In genomic region chr2:24924266-24924665, GRCh38 we compare ENCODE assay signal across 20 cellular contexts. TPM values are rescaled to one million over a fixed set of nuclear protein-coding genes. Genes with fewer than 3 reads are reported as not detected.
DNase-seq lines count a peak whose midpoint lies in the region; ATAC-seq, FAIRE-seq and TF ChIP-seq lines count a peak whose summit lies in the region.
"Had no signal": no experiment of that assay in that cellular context is flagged by ENCODE, and none has a peak within 500 bp of the region (broad histone marks: within the 10 kb centered on the region; RNA-seq: fewer than 3 reads in every experiment).

No MANE protein-coding gene starts in this region.

- H3K9me3 Mint-ChIP-seq in WTC11 = no peaks in the 10 kb centered on the region
- H3K9me3 Mint-ChIP-seq: CD8-positive, alpha-beta T cell; H9 had no signal

- H4K8ac ChIP-seq in H1 (ENCODE audit: extremely low read depth, insufficient read depth, low read length) = no peak overlapping the region

- no peak overlapping the region for H3K27ac Mint-ChIP-seq in WTC11
- H3K27ac Mint-ChIP-seq: B cell; CD8-positive, alpha-beta T cell had no signal

- H4K91ac ChIP-seq in H1 (replicated peaks; ENCODE audit: insufficient read length, low read length) = no peak overlapping the region

- H3K9me1 ChIP-seq in K562 (ENCODE audit: control insufficient read depth, insufficient read depth, low read length) = no peaks in the 10 kb centered on the region

- no peaks in the 10 kb centered on the region for H3K27me3 ChIP-seq in K562 (ENCODE audit: control insufficient read depth in 2 of 2, insufficient read depth in 2 of 2, low read length in 2 of 2)
- peaks cover 0 to 3% (median 0%) of the 10 kb centered on the region in 4 experiments; a peak in 4 of 7 replicates for H3K27me3 ChIP-seq in H1 (replicated peaks in 1 of 4; ENCODE audit: control insufficient read depth in 3 of 4, extremely low read depth in 1 of 4, insufficient read depth in 3 of 4, low read length in 3 of 4)
- H3K27me3 ChIP-seq in spleen (replicated peaks in 1 of 7) = peaks cover 0 to 26% (median 0%) of the 10 kb centered on the region in 7 donors
- H3K27me3 ChIP-seq: BLaER1 had no signal

- intact Hi-C loops in K562 (cut with micrococcal nuclease) (loop anchor here (5.0 kb wide), 1 partner anchor 48 kb away; the partner anchor contains the start of gene DNAJC27), spleen (cut with DNase I; ENCODE audit: low total_unique reads) (no loop called here)

- no peak overlapping the region for H3K18ac ChIP-seq in H1 (ENCODE audit: extremely low read depth, low read length)

- peak overlapping the region; percentile 75; the same call in 1 of the 2 replicates for H2BK12ac ChIP-seq in H1 (ENCODE audit: low read depth, low read length)

- H3K27me3 Mint-ChIP-seq in WTC11 (ENCODE audit: low read depth) = peaks cover 3% of the 10 kb centered on the region; the same call in 1 of the 2 replicates

- no peak for TF ChIP-seq CTCF in WTC11 (IDR thresholded peaks at IDR 0.05)
- no peak for TF ChIP-seq CTCF in K562 (IDR thresholded peaks at IDR 0.05 in 2 of 3, conservative IDR thresholded peaks at IDR 0.05 in 1 of 3; ENCODE audit: insufficient read depth in 2 of 3, low read depth in 1 of 3, low read length in 3 of 3)
- TF ChIP-seq CTCF in H1 (IDR thresholded peaks at IDR 0.05; ENCODE audit: control extremely low read depth in 1 of 3, insufficient read depth in 1 of 3, low read depth in 1 of 3, low read length in 3 of 3) = no peak
- TF ChIP-seq CTCF in spleen (IDR thresholded peaks at IDR 0.05 in 8 of 11, conservative IDR thresholded peaks at IDR 0.05 in 3 of 11) = no peak

- H3K79me2 ChIP-seq in K562 (ENCODE audit: control insufficient read depth, insufficient read depth, low read length) (peaks cover 3% of the 10 kb centered on the region), H1 (ENCODE audit: control insufficient read depth in 1 of 2, insufficient read depth in 2 of 2, low read length in 2 of 2) (peaks cover 0 to 4% of the 10 kb centered on the region in 2 experiments; a peak in 1 of 4 replicates)

- H3K27ac ChIP-seq in K562 (ENCODE audit: extremely low read depth, low read depth, low read length) (no peak overlapping the region), H1 (ENCODE audit: low read depth, low read length) (no peak overlapping the region), spleen (no peak overlapping the region)
- H3K27ac ChIP-seq: BLaER1, C4-2B, GM23248 had no signal

- DNase-seq in WTC11 (ENCODE audit: low spot score) = peak; percentile 4
- no peak for DNase-seq in K562 (ENCODE audit: extremely low read depth in 1 of 4, low spot score in 3 of 4)
- no peak for DNase-seq in H1 (ENCODE audit: low read depth in 1 of 2, low spot score in 2 of 2)
- DNase-seq in spleen = peak; percentile 57
- DNase-seq in GM12892 (ENCODE audit: insufficient read length) = no peak
- DNase-seq in NCI-H2227 (lab: John Stamatoyannopoulos, UW; ENCODE audit: unreplicated experiment) = no peak
- DNase-seq in stimulated activated CD4-positive, alpha-beta T cell treated with anti-CD3 and anti-CD28 coated beads, Interleukin-4, amount 100 ng/mL, for 4 hours = no peak
- DNase-seq: Caco-2; CD4-positive, CD25-positive, alpha-beta regulatory T cell; CD8-positive, alpha-beta T cell; DMS153; DND-41; GM23248; H9 had no signal

- no peak overlapping the region for H2BK20ac ChIP-seq in H1 (ENCODE audit: low read length)

- no peaks in the 10 kb centered on the region for H3K36me3 Mint-ChIP-seq in WTC11
- H3K36me3 Mint-ChIP-seq: CD4-positive, CD25-positive, alpha-beta regulatory T cell had no signal

- no peaks in the 10 kb centered on the region for H4K20me1 ChIP-seq in K562 (replicated peaks; ENCODE audit: control insufficient read depth, insufficient read depth, low read length)
- no peaks in the 10 kb centered on the region for H4K20me1 ChIP-seq in H1 (replicated peaks in 1 of 2; ENCODE audit: control insufficient read depth in 1 of 2, insufficient read depth in 2 of 2, low read length in 2 of 2)
- H4K20me1 ChIP-seq: BLaER1 had no signal

- H3K23me2 ChIP-seq in H1 (ENCODE audit: low read depth, low read length) = peaks cover 13% of the 10 kb centered on the region

- no peak overlapping the region for H2BK120ac ChIP-seq in H1 (replicated peaks; ENCODE audit: low read depth, low read length)

- H3K36me3 ChIP-seq in K562 (ENCODE audit: control insufficient read depth, insufficient read depth, low read length) = no peaks in the 10 kb centered on the region; the same call in 2 of the 3 replicates
- H3K36me3 ChIP-seq in H1 (ENCODE audit: control insufficient read depth in 2 of 4, insufficient read depth in 4 of 4, low read length in 3 of 4) = no peaks in the 10 kb centered on the region; a peak in 1 of 8 replicates
- H3K36me3 ChIP-seq in spleen = no peaks in the 10 kb centered on the region
- H3K36me3 ChIP-seq: BLaER1 had no signal

- H3K14ac ChIP-seq in H1 (ENCODE audit: insufficient read length) = no peak overlapping the region

- H3K23ac ChIP-seq in H1 (ENCODE audit: insufficient read length) = no peak overlapping the region

- peak overlapping the region; percentile 73; the same call in 1 of the 2 replicates for H2AFZ ChIP-seq in K562 (ENCODE audit: low read depth, low read length)
- H2AFZ ChIP-seq in H1 (ENCODE audit: low read length) = no peak overlapping the region
- H2AFZ ChIP-seq: GM23248 had no signal

- in situ Hi-C loops in K562 (cut with MboI) = no loop called here

- ATAC-seq in WTC11 = no peak
- no peak for ATAC-seq in K562
- ATAC-seq: CD8-positive, alpha-beta T cell; HCT116 had no signal

- no peak for TF ChIP-seq EP300 in K562 (IDR thresholded peaks at IDR 0.05; ENCODE audit: low read length)
- no peak for TF ChIP-seq EP300 in H1 (IDR thresholded peaks at IDR 0.05; ENCODE audit: borderline replicate concordance in 1 of 2, low read depth in 2 of 2, low read length in 2 of 2)

- no peak overlapping the region for H2BK5ac ChIP-seq in H1 (ENCODE audit: low read depth, low read length)

- H3K4me2 ChIP-seq in K562 (ENCODE audit: insufficient read depth, low read length) = no peak overlapping the region
- no peak overlapping the region for H3K4me2 ChIP-seq in H1 (ENCODE audit: insufficient read depth in 1 of 2, low read depth in 2 of 2, low read length in 2 of 2)

- no TSS peak for BruUV-seq in K562 (replicated peaks; lab: Mats Ljungman, UMichigan)

- TF ChIP-seq RAD21 in K562 (CRISPR knock-in tag; conservative IDR thresholded peaks at IDR 0.05 in 1 of 2, IDR thresholded peaks at IDR 0.05 in 1 of 2) (no peak), H1 (IDR thresholded peaks at IDR 0.05 in 1 of 2, conservative IDR thresholded peaks at IDR 0.05 in 1 of 2; ENCODE audit: low read depth in 2 of 2, low read length in 2 of 2) (no peak)

- H2BK15ac ChIP-seq in H1 (ENCODE audit: low read length) = 0 out of 2 replicates have a peak overlapping the region, but pooled peaks have one; percentile 16

- POLR2A ChIA-PET in WTC11 (lab: Charles Lee) (no interaction called here), K562 (lab: Yijun Ruan, JAX) (interaction anchor here (0.6 kb wide), 1 partner anchor 258 kb away, joined by 3 read pairs; no protein-coding TSS in a partner anchor), H1 (lab: Charles Lee; ENCODE audit: partially characterized antibody) (interaction anchor here (1.0 to 1.1 kb wide), 2 partner anchors 10 to 11 kb away, joined by 3 to 4 read pairs; no protein-coding TSS in a partner anchor)

- TF ChIP-seq POLR2A in K562 (conservative IDR thresholded peaks at IDR 0.05) (no peak), H1 (IDR thresholded peaks at IDR 0.05; ENCODE audit: control extremely low read depth in 1 of 2, low read depth in 2 of 2, low read length in 2 of 2) (no peak), spleen (IDR thresholded peaks at IDR 0.05) (no peak), GM12892 (IDR thresholded peaks at IDR 0.05; ENCODE audit: low read depth, low read length) (no peak)

- WGBS in K562 (ENCODE audit: insufficient coverage, low coverage, missing lambda C conversion rate) = 78% methylated on average over 5 of the region's 5 CpGs
- WGBS in H1 (ENCODE audit: extremely low coverage in 1 of 2, insufficient coverage in 1 of 2, insufficient read length in 1 of 2, insufficient replicate concordance in 2 of 2, low coverage in 1 of 2, low lambda C conversion rate in 2 of 2, missing lambda C conversion rate in 1 of 2), 2 experiments = 78% methylated on average over 5 of the region's 5 CpGs; no CpG with 5 or more reads in 1 of the 2 experiments
- WGBS in spleen, 5 donors = 89 to 98% (median 95%) methylated on average over 3 to 5 of the region's 5 CpGs; no CpG with 5 or more reads in 1 of the 5 donors

- no peak overlapping the region for H3K4me3 ChIP-seq in K562
- no peak overlapping the region for H3K4me3 ChIP-seq in H1 (ENCODE audit: extremely low read depth in 1 of 4, insufficient read depth in 2 of 4, low read depth in 3 of 4, low read length in 4 of 4)
- no peak overlapping the region for H3K4me3 ChIP-seq in spleen
- H3K4me3 ChIP-seq: BLaER1, GM23248 had no signal

- H3K4me3 Mint-ChIP-seq in WTC11 = no peak overlapping the region
- H3K4me3 Mint-ChIP-seq: B cell; CD8-positive, alpha-beta T cell; H9 had no signal

- FAIRE-seq in K562 (lab: Jason Lieb, UNC) = no peak
- FAIRE-seq in H1 (lab: Jason Lieb, UNC) = no peak
- no peak for FAIRE-seq in GM12892 (lab: Jason Lieb, UNC)
- FAIRE-seq: G401.6, GM19239 had no signal

- peak overlapping the region in 1 of 2 experiments; percentile 73; a peak in 1 of 4 replicates for H3K9ac ChIP-seq in K562 (ENCODE audit: insufficient read depth in 1 of 2, low read depth in 2 of 2, low read length in 2 of 2)
- H3K9ac ChIP-seq in H1 (replicated peaks in 1 of 4; ENCODE audit: extremely low read depth in 1 of 4, low read depth in 3 of 4, low read length in 3 of 4) = no peak overlapping the region
- H3K9ac ChIP-seq: BLaER1, GM23248 had no signal

- no peak overlapping the region for H3K4ac ChIP-seq in H1 (replicated peaks; ENCODE audit: insufficient read length, low read depth, low read length)

- H3K56ac ChIP-seq in H1 (replicated peaks; ENCODE audit: insufficient read length, low read depth, low read length) = no peak overlapping the region

- H3K9me3 ChIP-seq in K562 (replicated peaks; ENCODE audit: control insufficient read depth, insufficient read depth, low read depth, low read length) = no peaks in the 10 kb centered on the region
- no peaks in the 10 kb centered on the region for H3K9me3 ChIP-seq in H1 (ENCODE audit: insufficient read depth in 2 of 2, low read depth in 1 of 2, low read length in 1 of 2)
- no peaks in the 10 kb centered on the region for H3K9me3 ChIP-seq in spleen
- H3K9me3 ChIP-seq: BLaER1, Caco-2 had no signal

- H4K5ac ChIP-seq in H1 (ENCODE audit: insufficient read length, low read depth, low read length) = no peak overlapping the region

- CTCF ChIA-PET in WTC11 (lab: Charles Lee) (interaction anchor here (0.5 kb wide), 1 partner anchor 200 kb away, joined by 8 read pairs; no protein-coding TSS in a partner anchor), K562 (lab: Yijun Ruan, JAX; ENCODE audit: low intra/inter-chr PET ratio) (no interaction called here), H1 (lab: Charles Lee; ENCODE audit: partially characterized antibody) (interaction anchor here (0.7 to 1.3 kb wide), 3 partner anchors 10 to 51 kb away, joined by 3 read pairs; no protein-coding TSS in a partner anchor)

- H3K79me1 ChIP-seq in H1 (ENCODE audit: low read depth, low read length) = peaks cover 3% of the 10 kb centered on the region

- H3K4me1 ChIP-seq in K562 (replicated peaks in 1 of 2; ENCODE audit: control insufficient read depth in 2 of 2, insufficient read depth in 2 of 2, low read length in 2 of 2) (peaks cover 16 to 43% of the 10 kb centered on the region in 2 experiments; a peak in 4 of 5 replicates), H1 (replicated peaks in 1 of 4; ENCODE audit: control insufficient read depth in 3 of 4, insufficient read depth in 4 of 4, low read length in 3 of 4) (peaks cover 0 to 8% (median 3%) of the 10 kb centered on the region in 4 experiments; a peak in 5 of 7 replicates), spleen (peaks cover 9 to 30% (median 23%) of the 10 kb centered on the region in 6 donors)
- H3K4me1 ChIP-seq: Caco-2 had no signal

- peaks cover 8% of the 10 kb centered on the region for H3K4me1 Mint-ChIP-seq in WTC11

- H2AK5ac ChIP-seq in H1 (ENCODE audit: low read depth, low read length) = no peak overlapping the region

RNA-seq across cellular contexts. Expression of gene ADCY3, which starts 4.2 kb away (rescaled TPM):
- total RNA-seq in WTC11 (2021) = 37.1 to 41.7 TPM (median 39.4 TPM) in 3 replicates
- 110 and 220 TPM in 2 replicates for total RNA-seq in K562 (2011; cell fraction: chromatin; rRNA removed; ENCODE audit: low replicate concordance)
- total RNA-seq in K562 (2011; cell fraction: nucleolus; rRNA removed) = 147 and 161 TPM in 2 replicates
- total RNA-seq in K562 (2011; cell fraction: nucleoplasm; rRNA removed) = 106 and 109 TPM in 2 replicates
- total RNA-seq in K562 (2014; rRNA removed) = 21.8 and 34.0 TPM in 2 replicates
- 23.8 and 26.3 TPM in 2 replicates for total RNA-seq in K562 (2014; rRNA removed; fragmentation: Illumina TruSeq; extraction: Trizol)
- total RNA-seq in K562 (2015; rRNA removed; fragmentation: Illumina TruSeq; extraction: Trizol) = 20.2 and 21.5 TPM in 2 replicates
- 51.5 and 54.8 TPM in 2 replicates for total RNA-seq in K562 (2021)
- 36.6 and 39.0 TPM in 2 replicates for polyA plus RNA-seq in K562 (2011; rRNA removed)
- 34.9 and 56.0 TPM in 2 replicates for polyA plus RNA-seq in K562 (2011; cell fraction: cytosol; rRNA removed)
- polyA plus RNA-seq in K562 (2011; cell fraction: nucleus; rRNA removed) = 171 and 243 TPM in 2 replicates
- polyA plus RNA-seq in K562 (2012) = 27.9 and 41.6 TPM in 2 replicates
- 42.6 and 45.5 TPM in 2 replicates for polyA plus RNA-seq in K562 (2014; fragmentation: Illumina TruSeq; extraction: Trizol)
- 1 to 10 TPM; 1.5 to 2.6 TPM for polyA plus RNA-seq in K562 (2014; fragmentation: Nextera tagmentation; extraction: Ambion mirVana)
- 40.9 and 47.0 TPM in 2 replicates for polyA plus RNA-seq in K562 (2014; rRNA removed)
- polyA minus RNA-seq in K562 (2011; rRNA and poly(A)+ RNA removed) = 47.4 and 65.5 TPM in 2 replicates
- 22.6 and 27.7 TPM in 2 replicates for polyA minus RNA-seq in K562 (2011; cell fraction: cytosol; rRNA and poly(A)+ RNA removed)
- 45.9 and 47.4 TPM in 2 replicates for polyA minus RNA-seq in K562 (2011; cell fraction: nucleus; rRNA and poly(A)+ RNA removed)
- 50.5 and 52.9 TPM in 2 replicates for total RNA-seq in H1 (2021; fragmentation: NEBNext Ultra II Directional; extraction: Animal tissue kit (Norgen Biotek cat#: 25700))
- 45.1 and 61.8 TPM in 2 replicates for polyA plus RNA-seq in H1 (2011; rRNA removed)
- polyA plus RNA-seq in H1 (2011; cell fraction: cytosol; rRNA removed) = 42.3 TPM
- 128 TPM for polyA plus RNA-seq in H1 (2011; cell fraction: nucleus; rRNA removed)
- 29.0 to 39.1 TPM (median 33.5 TPM) in 4 replicates for polyA plus RNA-seq in H1 (2012, experiment 1 of 2)
- polyA plus RNA-seq in H1 (2012, experiment 2 of 2) = 22.5 TPM
- 38.2 TPM for polyA plus RNA-seq in H1 (2013, experiment 1 of 2)
- polyA plus RNA-seq in H1 (2013, experiment 2 of 2) = 35.0 TPM
- 92.2 and 116 TPM in 2 replicates for polyA minus RNA-seq in H1 (2011; rRNA and poly(A)+ RNA removed)
- 37.3 TPM for polyA minus RNA-seq in H1 (2011; cell fraction: cytosol; rRNA and poly(A)+ RNA removed)
- 53.5 TPM for polyA minus RNA-seq in H1 (2011; cell fraction: nucleus; rRNA and poly(A)+ RNA removed)
- total RNA-seq in spleen = 10 to 100 TPM; 39.6 to 61.5 (median 58.2) TPM
- polyA plus RNA-seq in spleen = 10 to 100 TPM; 36.5 to 53.1 (median 42.4) TPM
- 82.3 TPM for polyA plus RNA-seq in GM12892 (2012; ENCODE audit: missing spikeins)

RNA-seq across cellular contexts. Expression of gene DNAJC27, which starts 47.5 kb away (rescaled TPM):
- total RNA-seq in WTC11 (2021) (3.8 to 5.4 TPM (median 5.0 TPM) in 3 replicates), K562 (2014; rRNA removed) (1.6 and 3.0 TPM in 2 replicates), K562 (2014; rRNA removed; fragmentation: Illumina TruSeq; extraction: Trizol) (3.2 TPM in 2 replicates), K562 (2015; rRNA removed; fragmentation: Illumina TruSeq; extraction: Trizol) (2.8 and 4.0 TPM in 2 replicates), K562 (2021) (2.4 and 2.8 TPM in 2 replicates), spleen (10 to 100 TPM in 1 of 7 donors, 1 to 10 TPM in 6; 4.6 to 10.5 (median 8.0) TPM)
- 4.1 and 14.7 TPM in 2 replicates for total RNA-seq in K562 (2011; cell fraction: chromatin; rRNA removed; ENCODE audit: low replicate concordance)
- 4.2 and 4.5 TPM in 2 replicates for total RNA-seq in K562 (2011; cell fraction: nucleolus; rRNA removed)
- total RNA-seq in K562 (2011; cell fraction: nucleoplasm; rRNA removed) = 8.4 and 12.7 TPM in 2 replicates
- polyA plus RNA-seq in K562 (2011; rRNA removed) (3.8 and 4.3 TPM in 2 replicates), K562 (2014; fragmentation: Illumina TruSeq; extraction: Trizol) (2.3 and 3.0 TPM in 2 replicates), K562 (2014; fragmentation: Nextera tagmentation; extraction: Ambion mirVana) (1 to 10 TPM in 1 of 2 experiments, under 1 TPM in 1; 0.53 to 1.1 TPM), K562 (2014; rRNA removed) (3.2 and 5.9 TPM in 2 replicates), H1 (2011; rRNA removed) (1.4 and 1.5 TPM in 2 replicates), spleen (1 to 10 TPM; 1.7 to 3.0 (median 2.2) TPM)
- 0.60 and 2.4 TPM in 2 replicates for polyA plus RNA-seq in K562 (2011; cell fraction: cytosol; rRNA removed)
- polyA plus RNA-seq in K562 (2011; cell fraction: nucleus; rRNA removed) = 6.5 and 7.5 TPM in 2 replicates
- 1.3 and 1.8 TPM in 2 replicates for polyA plus RNA-seq in K562 (2012)
- polyA minus RNA-seq in K562 (2011; rRNA and poly(A)+ RNA removed) = 4.4 and 10.4 TPM in 2 replicates
- polyA minus RNA-seq in K562 (2011; cell fraction: cytosol; rRNA and poly(A)+ RNA removed) = 0.46 and 2.7 TPM in 2 replicates
- 6.6 and 8.4 TPM in 2 replicates for polyA minus RNA-seq in K562 (2011; cell fraction: nucleus; rRNA and poly(A)+ RNA removed)
- 3.7 and 4.5 TPM in 2 replicates for total RNA-seq in H1 (2021; fragmentation: NEBNext Ultra II Directional; extraction: Animal tissue kit (Norgen Biotek cat#: 25700))
- 2.6 TPM for polyA plus RNA-seq in H1 (2011; cell fraction: cytosol; rRNA removed)
- polyA plus RNA-seq in H1 (2011; cell fraction: nucleus; rRNA removed) = 2.0 TPM
- polyA plus RNA-seq in H1 (2012, experiment 1 of 2) = 1.7 to 2.8 TPM (median 2.0 TPM) in 4 replicates
- 0.68 TPM for polyA plus RNA-seq in H1 (2012, experiment 2 of 2)
- polyA plus RNA-seq in H1 (2013, experiment 1 of 2) = 2.7 TPM
- 2.5 TPM for polyA plus RNA-seq in H1 (2013, experiment 2 of 2)
- 3.1 and 4.4 TPM in 2 replicates for polyA minus RNA-seq in H1 (2011; rRNA and poly(A)+ RNA removed)
- polyA minus RNA-seq in H1 (2011; cell fraction: cytosol; rRNA and poly(A)+ RNA removed) = 0.73 TPM
- 3.3 TPM for polyA minus RNA-seq in H1 (2011; cell fraction: nucleus; rRNA and poly(A)+ RNA removed)
- 3.0 TPM for polyA plus RNA-seq in GM12892 (2012; ENCODE audit: missing spikeins)

Comparison
In these comparisons a context has a peak if more than half of its experiments do, and no peak if none do; other contexts are left out.
1. DNase-seq: peak in WTC11 (single experiment) and spleen (single experiment); none in K562 (0 of 4), H1 (0 of 2), GM12892 (single experiment), NCI-H2227 (single experiment) and stimulated activated CD4-positive, alpha-beta T cell treated with anti-CD3 and anti-CD28 coated beads, Interleukin-4, amount 100 ng/mL, for 4 hours (0 of 2).